ENCODE assay signal across 3 cellular contexts in the genomic region with DNA sequence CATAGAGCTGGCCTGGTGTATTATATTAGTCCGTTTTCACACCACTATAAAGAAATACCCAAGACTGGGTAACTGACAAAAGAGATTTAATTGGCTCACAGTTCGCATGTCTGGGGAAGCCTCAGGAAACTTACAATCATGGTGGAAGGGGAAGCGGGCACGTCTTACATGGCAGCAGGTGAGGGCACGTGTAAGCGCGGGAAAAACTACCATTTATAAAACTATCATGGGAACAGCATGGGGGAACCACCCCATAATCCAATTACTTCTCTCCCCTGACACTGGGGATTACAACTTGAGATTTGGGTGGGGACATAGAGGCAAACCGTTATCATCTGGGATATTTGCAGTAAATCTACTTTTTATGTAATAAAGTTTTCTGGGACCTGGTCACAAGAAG.
TF ChIP-seq lines count a peak whose summit lies in the region.

No MANE protein-coding gene starts in this region.

TF ChIP-seq in SK-N-SH, 30 proteins besides CTCF, POLR2A, EP300 and RAD21:
- TF ChIP-seq PBX3 (IDR thresholded peaks at IDR 0.05), result no peak
- 0 out of 2 replicates have a peak, but pooled peaks have one; percentile 34 for TF ChIP-seq ELF1 (IDR thresholded peaks at IDR 0.05)

TF ChIP-seq in SK-N-SH treated with all-trans-retinoic acid at 6 μM for 48 hours, 23 proteins besides CTCF, POLR2A, EP300 and RAD21:
- no peak for TF ChIP-seq GLIS3 (CRISPR knock-in tag; IDR thresholded peaks at IDR 0.05)
- TF ChIP-seq ZNF565 (CRISPR knock-in tag; conservative IDR thresholded peaks at IDR 0.05; ENCODE audit: low read depth), result no peak
- no peak for TF ChIP-seq CSDC2 (CRISPR knock-in tag; IDR thresholded peaks at IDR 0.05)
- TF ChIP-seq RARB (CRISPR knock-in tag; IDR thresholded peaks at IDR 0.05), result no peak
TF ChIP-seq in SK-N-SH treated with all-trans-retinoic acid at 6 μM for 48 hours: peak in this region for 0.

TF ChIP-seq in GM12878, 131 proteins besides CTCF, POLR2A, EP300 and RAD21:
- TF ChIP-seq WRNIP1 (IDR thresholded peaks at IDR 0.05; ENCODE audit: borderline replicate concordance, low read depth, low read length), result no peak
- peak; percentile 12; the same call in 1 of the 2 replicates for TF ChIP-seq POLR2AphosphoS2 (IDR thresholded peaks at IDR 0.05; ENCODE audit: low read depth, low read length)
- no peak for TF ChIP-seq CEBPB (IDR thresholded peaks at IDR 0.05; ENCODE audit: borderline replicate concordance in 1 of 2, low read depth in 2 of 2, low read length in 2 of 2)
- TF ChIP-seq BHLHE40 (IDR thresholded peaks at IDR 0.05; ENCODE audit: borderline replicate concordance in 1 of 2, low read depth in 2 of 2, low read length in 1 of 2), result peak in 1 of 2 experiments; percentile 28; a peak in 2 of 4 replicates
